ENCODE assay signal across 1 cellular context in the genomic region with DNA sequence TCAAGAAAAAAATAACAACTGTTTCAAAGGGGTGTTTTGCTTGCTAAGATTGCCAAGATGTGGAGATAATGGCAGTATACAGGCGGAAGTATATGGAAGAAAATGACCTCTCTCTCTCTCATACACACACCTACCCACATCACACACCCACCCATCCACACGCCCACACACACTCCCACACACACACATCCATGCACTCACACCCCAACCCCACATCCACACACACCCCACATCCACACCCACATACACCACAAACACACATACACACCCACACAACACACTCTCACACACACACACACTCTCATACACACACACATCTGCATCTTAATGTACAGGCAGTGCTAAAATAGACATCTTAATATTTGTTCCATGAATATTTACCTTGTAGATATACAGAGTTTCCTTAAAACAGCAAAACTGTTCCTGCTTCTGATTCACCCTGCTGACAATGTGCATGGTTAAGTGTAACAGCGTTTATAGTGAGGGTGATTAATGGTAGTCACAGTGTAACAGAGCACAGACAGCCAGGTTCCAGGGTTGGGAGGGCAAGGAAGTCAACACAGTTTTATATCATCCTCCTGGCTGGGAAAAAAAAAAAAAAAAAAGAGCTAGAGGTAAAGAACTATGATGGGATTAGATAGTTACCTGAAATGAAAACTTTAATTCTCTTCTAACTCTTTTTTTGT.
TF ChIP-seq lines count a peak whose summit lies in the region.

No MANE protein-coding gene starts in this region.

TF ChIP-seq in H1, 55 proteins besides CTCF, POLR2A, EP300 and RAD21:
- TF ChIP-seq POU5F1 (IDR thresholded peaks at IDR 0.05; ENCODE audit: low read depth, low read length) = no peak
- no peak for TF ChIP-seq TCF12 (IDR thresholded peaks at IDR 0.05; ENCODE audit: low read depth, low read length)
- TF ChIP-seq TAF1 (IDR thresholded peaks at IDR 0.05; ENCODE audit: low read depth, low read length) = no peak
- TF ChIP-seq EZH2 (IDR thresholded peaks at IDR 0.05; ENCODE audit: low read depth, low read length, severe bottlenecking) = no peak
- TF ChIP-seq SP4 (IDR thresholded peaks at IDR 0.05; ENCODE audit: low read length) = no peak
- no peak for TF ChIP-seq ASH2L (IDR thresholded peaks at IDR 0.05; ENCODE audit: low read length)
- TF ChIP-seq CBX5 (IDR thresholded peaks at IDR 0.05; ENCODE audit: low read depth, low read length) = no peak
- no peak for TF ChIP-seq SIX5 (IDR thresholded peaks at IDR 0.05; ENCODE audit: low read depth, low read length)
TF ChIP-seq in H1: peak in this region for 0.
